ENCODE assay signal across 23 cellular contexts in genomic region chr12:132308311-132309161, GRCh38. TPM values are rescaled to one million over a fixed set of nuclear protein-coding genes. Genes with fewer than 3 reads are reported as not detected.
"Had no signal": no experiment of that assay in that cellular context is flagged by ENCODE, and none has a peak within 500 bp of the region (broad histone marks: within the 10 kb centered on the region; RNA-seq: fewer than 3 reads in every experiment).

No MANE protein-coding gene starts in this region.

- H3K4me3 ChIP-seq: colonic mucosa, dorsolateral prefrontal cortex, hepatocyte, lung, neural progenitor cell, vagina had no signal

- H3K4me3 Mint-ChIP-seq: activated CD8-positive, alpha-beta T cell treated with anti-CD3 and anti-CD28 coated beads, Interleukin-2, amount 10 ng/mL, durations not matched to agents 7 days and 5 days; activated T-helper 1 cell treated with anti-CD3 and anti-CD28 coated beads, Interleukin-12 subunit alpha, Interleukin-12 subunit beta, Interleukin-2, Interleukin-4 antibody, amounts not matched to agents 30 ng/mL and 10 ng/mL and 1 ng/mL, durations not matched to agents 14 hours and 24 hours and 36 hours; central memory CD8-positive, alpha-beta T cell; effector memory CD8-positive, alpha-beta T cell; naive thymus-derived CD4-positive, alpha-beta T cell; neural progenitor cell; T-cell had no signal

- H3K36me3 ChIP-seq: colonic mucosa, neural progenitor cell, vagina had no signal

- ATAC-seq: activated CD8-positive, alpha-beta T cell treated with anti-CD3 and anti-CD28 coated beads, Interleukin-2, amount 10 ng/mL, durations not matched to agents 7 days and 5 days; activated naive CD4-positive, alpha-beta T cell treated with anti-CD3 and anti-CD28 coated beads, Interleukin-2, amount 50 U/mL, for 72 hours; effector memory CD8-positive, alpha-beta T cell; esophagus mucosa; naive thymus-derived CD4-positive, alpha-beta T cell; T-cell had no signal

- H3K27ac Mint-ChIP-seq: activated CD8-positive, alpha-beta T cell treated with anti-CD3 and anti-CD28 coated beads, Interleukin-2, amount 10 ng/mL, durations not matched to agents 7 days and 5 days; activated T-helper 1 cell treated with anti-CD3 and anti-CD28 coated beads, Interleukin-12 subunit alpha, Interleukin-12 subunit beta, Interleukin-2, Interleukin-4 antibody, amounts not matched to agents 30 ng/mL and 10 ng/mL and 1 ng/mL, durations not matched to agents 14 hours and 24 hours and 36 hours; effector memory CD8-positive, alpha-beta T cell; progenitor cell of endocrine pancreas; T-cell had no signal

- H3K36me3 Mint-ChIP-seq: neural progenitor cell, T-cell had no signal

- DNase-seq: activated CD4-positive, alpha-beta T cell treated with anti-CD3 and anti-CD28 coated beads for 1 hour; activated CD4-positive, alpha-beta T cell treated with anti-CD3 and anti-CD28 coated beads, Interleukin-2, amount 50 U/mL, for 1 hour; activated CD8-positive, alpha-beta T cell treated with anti-CD3 and anti-CD28 coated beads, Interleukin-2, amount 10 ng/mL, durations not matched to agents 7 days and 5 days; activated gamma-delta T cell; colonic mucosa; effector memory CD8-positive, alpha-beta T cell; foreskin melanocyte; naive thymus-derived CD4-positive, alpha-beta T cell; stimulated activated CD4-positive, alpha-beta T cell treated with anti-CD3 and anti-CD28 coated beads, Interleukin-12 subunit alpha, Interleukin-12 subunit beta, amount 100 ng/mL, for 4 hours; stimulated activated CD4-positive, alpha-beta T cell treated with anti-CD3 and anti-CD28 coated beads, Interleukin-1b, Interleukin-23, amount 100 ng/mL, for 48 hours; T-cell; trophoblast cell had no signal

- H3K9me3 ChIP-seq: colonic mucosa had no signal

- H3K4me1 Mint-ChIP-seq: central memory CD8-positive, alpha-beta T cell; naive thymus-derived CD4-positive, alpha-beta T cell; T-cell had no signal

- H3K4me1 ChIP-seq: colonic mucosa, neural progenitor cell, vagina had no signal

- H3K27me3 ChIP-seq: colonic mucosa, dorsolateral prefrontal cortex, hepatocyte, vagina had no signal

- H3K27ac ChIP-seq: colonic mucosa, hepatocyte, neural progenitor cell, vagina had no signal

RNA-seq across cellular contexts. Expression of gene GALNT9, which starts 20.9 kb away (rescaled TPM):
- total RNA-seq: activated CD8-positive, alpha-beta T cell treated with anti-CD3 and anti-CD28 coated beads, Interleukin-2, amount 10 ng/mL, durations not matched to agents 7 days and 5 days; activated T-helper 1 cell treated with anti-CD3 and anti-CD28 coated beads, Interleukin-12 subunit alpha, Interleukin-12 subunit beta, Interleukin-2, Interleukin-4 antibody, amounts not matched to agents 30 ng/mL and 10 ng/mL and 1 ng/mL, durations not matched to agents 14 hours and 24 hours and 36 hours; esophagus mucosa; mesenteric fat pad; naive thymus-derived CD4-positive, alpha-beta T cell had no signal
- polyA plus RNA-seq: naive thymus-derived CD4-positive, alpha-beta T cell had no signal
